In genomic region chr4:18698119-18698883, GRCh38 we compare ENCODE assay signal across 21 cellular contexts.
"Had no signal": no experiment of that assay in that cellular context is flagged by ENCODE, and none has a peak within 500 bp of the region (broad histone marks: within the 10 kb centered on the region; RNA-seq: fewer than 3 reads in every experiment).

No MANE protein-coding gene starts in this region.

- H3K27ac ChIP-seq: adrenal gland, cardiac muscle cell, esophagus squamous epithelium, heart right ventricle, parathyroid adenoma, suprapubic skin, transverse colon, WERI-Rb-1 had no signal

- H3K4me1 ChIP-seq: adrenal gland, esophagus squamous epithelium, heart right ventricle, parathyroid adenoma, suprapubic skin, transverse colon had no signal

- H2AFZ ChIP-seq: parathyroid adenoma had no signal

- H3K4me2 ChIP-seq: smooth muscle cell had no signal

- H3K4me3 ChIP-seq: adrenal gland, cardiac muscle cell, esophagus squamous epithelium, heart right ventricle, lung, smooth muscle cell, suprapubic skin, transverse colon had no signal

- H3K79me2 ChIP-seq: parathyroid adenoma had no signal

- H3K9ac ChIP-seq: parathyroid adenoma had no signal

- H3K9me3 ChIP-seq: adrenal gland, esophagus squamous epithelium, suprapubic skin, transverse colon had no signal

- H3K27me3 ChIP-seq: adrenal gland, cardiac muscle cell, esophagus squamous epithelium, transverse colon had no signal

- ATAC-seq: activated naive CD4-positive, alpha-beta T cell treated with anti-CD3 and anti-CD28 coated beads, Interleukin-2, amount 50 U/mL, for 72 hours; heart right ventricle; natural killer cell treated with Interleukin-12 subunit alpha and Interleukin-12 subunit beta and Interleukin-15 and Interleukin-18, amount 100 ng/mL, for 72 hours; sciatic nerve; stimulated activated naive CD8-positive, alpha-beta T cell treated with anti-CD3 and anti-CD28 coated beads, Interleukin-15, amount 100 ng/mL, for 72 hours had no signal

- DNase-seq: activated CD4-positive, alpha-beta T cell treated with anti-CD3 and anti-CD28 coated beads, Interleukin-2, amount 50 U/mL, for 48 hours; activated gamma-delta T cell treated with Interleukin-2 at 50 U/mL for 16 hours; activated T-cell treated with anti-CD3 and anti-CD28 coated beads for 4 hours; adrenal gland; dermis blood vessel endothelial cell; effector memory CD4-positive, alpha-beta T cell; esophagus squamous epithelium; heart right ventricle; stimulated activated CD4-positive, alpha-beta T cell treated with anti-CD3 and anti-CD28 coated beads, Interleukin-4, amount 100 ng/mL, for 1 hour; stimulated activated naive CD8-positive, alpha-beta T cell treated with anti-CD3 and anti-CD28 coated beads, Interleukin-15, amount 100 ng/mL, for 72 hours; T-helper 2 cell; transverse colon; WERI-Rb-1 had no signal

- H3K36me3 ChIP-seq: adrenal gland, cardiac muscle cell, esophagus squamous epithelium, heart right ventricle, suprapubic skin, transverse colon, WERI-Rb-1 had no signal
